In the genomic region with DNA sequence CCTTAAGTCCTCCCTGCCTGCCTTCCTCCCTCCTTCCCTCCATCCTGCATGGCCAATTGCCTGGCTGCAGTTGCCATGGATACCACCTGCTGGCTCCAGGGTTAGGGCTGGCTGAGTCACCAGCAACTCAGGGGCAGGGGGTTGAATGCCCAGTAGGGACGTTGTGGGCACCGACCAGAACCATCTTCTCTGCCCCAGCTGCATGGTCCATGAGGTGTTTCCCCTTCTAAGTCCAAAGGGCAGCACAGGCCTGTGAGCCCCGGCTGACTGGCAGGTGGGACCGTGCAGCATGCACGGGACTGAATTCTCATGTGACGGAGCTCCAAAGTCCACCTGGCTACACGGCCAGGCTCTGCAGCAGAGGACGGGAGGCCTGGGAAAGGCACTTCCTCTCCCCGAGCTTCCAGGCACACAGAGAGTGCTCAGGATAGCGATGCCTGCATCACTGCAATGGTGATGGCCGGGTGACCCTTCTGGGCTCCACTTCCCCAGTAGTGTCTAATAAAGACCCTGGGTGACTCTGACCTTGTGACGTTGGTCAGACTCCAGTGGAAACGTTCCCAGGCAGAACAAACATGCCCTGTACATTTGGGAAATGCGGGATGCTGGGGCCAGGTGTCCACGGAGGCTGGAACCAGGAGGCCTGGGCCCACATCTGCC, we compare ENCODE assay signal across 1 cellular context.
TF ChIP-seq lines count a peak whose summit lies in the region.

No MANE protein-coding gene starts in this region.

TF ChIP-seq in HepG2, 621 proteins besides CTCF, POLR2A, EP300 and RAD21 (continued from another document and continues in another):
- TF ChIP-seq, protein P1, sequence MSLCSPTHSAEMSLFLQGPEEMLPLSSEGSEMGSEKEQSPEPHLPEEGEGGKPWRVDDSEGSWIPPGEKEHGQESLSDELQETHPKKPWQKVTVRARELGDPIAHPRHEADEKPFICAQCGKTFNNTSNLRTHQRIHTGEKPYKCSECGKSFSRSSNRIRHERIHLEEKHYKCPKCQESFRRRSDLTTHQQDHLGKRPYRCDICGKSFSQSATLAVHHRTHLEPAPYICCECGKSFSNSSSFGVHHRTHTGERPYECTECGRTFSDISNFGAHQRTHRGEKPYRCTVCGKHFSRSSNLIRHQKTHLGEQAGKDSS (CRISPR knock-in tag; IDR thresholded peaks at IDR 0.05; ENCODE audit: borderline replicate concordance, low read depth): peak; percentile 92
- TF ChIP-seq ZNF75D (CRISPR knock-in tag; IDR thresholded peaks at IDR 0.05; ENCODE audit: borderline replicate concordance): no peak
- TF ChIP-seq DR1 (CRISPR knock-in tag; IDR thresholded peaks at IDR 0.05): peak; percentile 68; the same call in 1 of the 2 replicates
- TF ChIP-seq CBX2 (IDR thresholded peaks at IDR 0.05; ENCODE audit: low read depth, low read length): no peak
- no peak for TF ChIP-seq CBX2 (CRISPR knock-in tag; IDR thresholded peaks at IDR 0.05; ENCODE audit: low read depth)
- TF ChIP-seq ZNF773 (CRISPR knock-in tag; IDR thresholded peaks at IDR 0.05; ENCODE audit: borderline replicate concordance): peak; percentile 89
- TF ChIP-seq ZNF619 (CRISPR knock-in tag; IDR thresholded peaks at IDR 0.05): 0 out of 2 replicates have a peak, but pooled peaks have one; percentile 54
- TF ChIP-seq, protein P2, sequence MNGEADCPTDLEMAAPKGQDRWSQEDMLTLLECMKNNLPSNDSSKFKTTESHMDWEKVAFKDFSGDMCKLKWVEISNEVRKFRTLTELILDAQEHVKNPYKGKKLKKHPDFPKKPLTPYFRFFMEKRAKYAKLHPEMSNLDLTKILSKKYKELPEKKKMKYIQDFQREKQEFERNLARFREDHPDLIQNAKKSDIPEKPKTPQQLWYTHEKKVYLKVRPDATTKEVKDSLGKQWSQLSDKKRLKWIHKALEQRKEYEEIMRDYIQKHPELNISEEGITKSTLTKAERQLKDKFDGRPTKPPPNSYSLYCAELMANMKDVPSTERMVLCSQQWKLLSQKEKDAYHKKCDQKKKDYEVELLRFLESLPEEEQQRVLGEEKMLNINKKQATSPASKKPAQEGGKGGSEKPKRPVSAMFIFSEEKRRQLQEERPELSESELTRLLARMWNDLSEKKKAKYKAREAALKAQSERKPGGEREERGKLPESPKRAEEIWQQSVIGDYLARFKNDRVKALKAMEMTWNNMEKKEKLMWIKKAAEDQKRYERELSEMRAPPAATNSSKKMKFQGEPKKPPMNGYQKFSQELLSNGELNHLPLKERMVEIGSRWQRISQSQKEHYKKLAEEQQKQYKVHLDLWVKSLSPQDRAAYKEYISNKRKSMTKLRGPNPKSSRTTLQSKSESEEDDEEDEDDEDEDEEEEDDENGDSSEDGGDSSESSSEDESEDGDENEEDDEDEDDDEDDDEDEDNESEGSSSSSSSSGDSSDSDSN (CRISPR knock-in tag; IDR thresholded peaks at IDR 0.05): peak; percentile 92
- peak; percentile 97 for TF ChIP-seq ZNF564 (CRISPR knock-in tag; IDR thresholded peaks at IDR 0.05)
- 0 out of 2 replicates have a peak, but pooled peaks have one; percentile 48 for TF ChIP-seq AKAP8 (CRISPR knock-in tag; IDR thresholded peaks at IDR 0.05)
- TF ChIP-seq PATZ1 (CRISPR knock-in tag; IDR thresholded peaks at IDR 0.05): peak; percentile 83
- no peak for TF ChIP-seq AGO1 (IDR thresholded peaks at IDR 0.05; ENCODE audit: low read depth, low read length, poor library complexity, severe bottlenecking)
- TF ChIP-seq NAIF1 (CRISPR knock-in tag; IDR thresholded peaks at IDR 0.05; ENCODE audit: borderline replicate concordance): peak; percentile 51; the same call in 1 of the 2 replicates
- no peak for TF ChIP-seq ZNF749 (CRISPR knock-in tag; IDR thresholded peaks at IDR 0.05; ENCODE audit: borderline replicate concordance)
- TF ChIP-seq, protein P3, sequence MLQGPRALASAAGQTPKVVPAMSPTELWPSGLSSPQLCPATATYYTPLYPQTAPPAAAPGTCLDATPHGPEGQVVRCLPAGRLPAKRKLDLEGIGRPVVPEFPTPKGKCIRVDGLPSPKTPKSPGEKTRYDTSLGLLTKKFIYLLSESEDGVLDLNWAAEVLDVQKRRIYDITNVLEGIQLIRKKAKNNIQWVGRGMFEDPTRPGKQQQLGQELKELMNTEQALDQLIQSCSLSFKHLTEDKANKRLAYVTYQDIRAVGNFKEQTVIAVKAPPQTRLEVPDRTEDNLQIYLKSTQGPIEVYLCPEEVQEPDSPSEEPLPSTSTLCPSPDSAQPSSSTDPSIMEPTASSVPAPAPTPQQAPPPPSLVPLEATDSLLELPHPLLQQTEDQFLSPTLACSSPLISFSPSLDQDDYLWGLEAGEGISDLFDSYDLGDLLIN (CRISPR knock-in tag; IDR thresholded peaks at IDR 0.05; ENCODE audit: borderline replicate concordance): peak; percentile 70; the same call in 1 of the 2 replicates
- peak; percentile 27; the same call in 1 of the 2 replicates for TF ChIP-seq NR2F2 (IDR thresholded peaks at IDR 0.05; ENCODE audit: borderline replicate concordance, low read depth)
- 0 out of 2 replicates have a peak, but pooled peaks have one; percentile 49 for TF ChIP-seq CC2D1A (CRISPR knock-in tag; IDR thresholded peaks at IDR 0.05)
- TF ChIP-seq, protein P4, sequence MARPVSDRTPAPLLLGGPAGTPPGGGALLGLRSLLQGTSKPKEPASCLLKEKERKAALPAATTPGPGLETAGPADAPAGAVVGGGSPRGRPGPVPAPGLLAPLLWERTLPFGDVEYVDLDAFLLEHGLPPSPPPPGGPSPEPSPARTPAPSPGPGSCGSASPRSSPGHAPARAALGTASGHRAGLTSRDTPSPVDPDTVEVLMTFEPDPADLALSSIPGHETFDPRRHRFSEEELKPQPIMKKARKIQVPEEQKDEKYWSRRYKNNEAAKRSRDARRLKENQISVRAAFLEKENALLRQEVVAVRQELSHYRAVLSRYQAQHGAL (CRISPR knock-in tag; IDR thresholded peaks at IDR 0.05; ENCODE audit: not compliant biosample characterization): peak; percentile 56
- no peak for TF ChIP-seq MBD4 (IDR thresholded peaks at IDR 0.05; ENCODE audit: borderline replicate concordance, low read length)
- no peak for TF ChIP-seq ZNF282 (IDR thresholded peaks at IDR 0.05; ENCODE audit: partially characterized antibody)
- peak; percentile 96 for TF ChIP-seq SMYD3 (CRISPR knock-in tag; IDR thresholded peaks at IDR 0.05)
- TF ChIP-seq ZNF337 (CRISPR knock-in tag; IDR thresholded peaks at IDR 0.05; ENCODE audit: borderline replicate concordance, low read depth): no peak
- TF ChIP-seq NFE2 (CRISPR knock-in tag; IDR thresholded peaks at IDR 0.05): no peak
- TF ChIP-seq ZNF816 (CRISPR knock-in tag; IDR thresholded peaks at IDR 0.05; ENCODE audit: borderline replicate concordance): no peak; the same call in 1 of the 2 replicates
- TF ChIP-seq SP2 (CRISPR knock-in tag; IDR thresholded peaks at IDR 0.05): peak; percentile 39
- TF ChIP-seq MYNN (CRISPR knock-in tag; IDR thresholded peaks at IDR 0.05; ENCODE audit: low read depth): no peak
- peak; percentile 96; the same call in 1 of the 2 replicates for TF ChIP-seq ZFP37 (CRISPR knock-in tag; IDR thresholded peaks at IDR 0.05; ENCODE audit: borderline replicate concordance)
- TF ChIP-seq ZNF256 (CRISPR knock-in tag; conservative IDR thresholded peaks at IDR 0.05): peak; percentile 93
- peak; percentile 90 for TF ChIP-seq EED (CRISPR knock-in tag; IDR thresholded peaks at IDR 0.05)
- TF ChIP-seq ZNF546 (CRISPR knock-in tag; conservative IDR thresholded peaks at IDR 0.05): peak; percentile 81; the same call in 1 of the 2 replicates
- peak; percentile 86 for TF ChIP-seq ZSCAN25 (CRISPR knock-in tag; IDR thresholded peaks at IDR 0.05)
- TF ChIP-seq GMEB1 (CRISPR knock-in tag; IDR thresholded peaks at IDR 0.05; ENCODE audit: borderline replicate concordance): peak; percentile 60; the same call in 1 of the 2 replicates
- no peak for TF ChIP-seq EZH2 (conservative IDR thresholded peaks at IDR 0.05; ENCODE audit: low read depth, low read length)
- no peak for TF ChIP-seq KDM5A (IDR thresholded peaks at IDR 0.05; ENCODE audit: borderline replicate concordance, low read length)
- no peak for TF ChIP-seq SUZ12 (IDR thresholded peaks at IDR 0.05; ENCODE audit: low read depth, low read length)
- peak; percentile 96 for TF ChIP-seq ZNF264 (CRISPR knock-in tag; IDR thresholded peaks at IDR 0.05)
- peak; percentile 84 for TF ChIP-seq TSC22D2 (CRISPR knock-in tag; IDR thresholded peaks at IDR 0.05; ENCODE audit: borderline replicate concordance)
- no peak; the same call in 1 of the 2 replicates for TF ChIP-seq JUN (CRISPR knock-in tag; IDR thresholded peaks at IDR 0.05)
- peak; percentile 67; the same call in 1 of the 2 replicates for TF ChIP-seq ZFP36L1 (CRISPR knock-in tag; IDR thresholded peaks at IDR 0.05)
- TF ChIP-seq ZNF343 (CRISPR knock-in tag; IDR thresholded peaks at IDR 0.05): peak; percentile 99
- TF ChIP-seq TGIF2 (CRISPR knock-in tag; IDR thresholded peaks at IDR 0.05): peak; percentile 98
- no peak for TF ChIP-seq ZNF790 (CRISPR knock-in tag; IDR thresholded peaks at IDR 0.05; ENCODE audit: borderline replicate concordance)
- 0 out of 2 replicates have a peak, but pooled peaks have one; percentile 82 for TF ChIP-seq ZNF589 (CRISPR knock-in tag; conservative IDR thresholded peaks at IDR 0.05)
- no peak for TF ChIP-seq ZSCAN12 (CRISPR knock-in tag; IDR thresholded peaks at IDR 0.05)
- TF ChIP-seq BATF2 (CRISPR knock-in tag; IDR thresholded peaks at IDR 0.05): peak; percentile 65; the same call in 1 of the 2 replicates
- TF ChIP-seq ZSCAN5A (CRISPR knock-in tag; IDR thresholded peaks at IDR 0.05; ENCODE audit: borderline replicate concordance): peak; percentile 84; the same call in 1 of the 2 replicates
- no peak for TF ChIP-seq SNRNP70 (IDR thresholded peaks at IDR 0.05; ENCODE audit: low read depth, low read length)
- TF ChIP-seq RNF2 (conservative IDR thresholded peaks at IDR 0.05; ENCODE audit: low read depth): peak; percentile 89
- TF ChIP-seq HES4 (CRISPR knock-in tag; IDR thresholded peaks at IDR 0.05; ENCODE audit: borderline replicate concordance): peak; percentile 91
- TF ChIP-seq NRL (CRISPR knock-in tag; IDR thresholded peaks at IDR 0.05; ENCODE audit: borderline replicate concordance): no peak
- TF ChIP-seq ZNF598 (CRISPR knock-in tag; IDR thresholded peaks at IDR 0.05; ENCODE audit: borderline replicate concordance): peak; percentile 92; the same call in 1 of the 2 replicates
- no peak for TF ChIP-seq MAZ (IDR thresholded peaks at IDR 0.05; ENCODE audit: borderline replicate concordance, low read depth, low read length)
- peak; percentile 90 for TF ChIP-seq MAZ (CRISPR knock-in tag; IDR thresholded peaks at IDR 0.05; ENCODE audit: low read depth)
- TF ChIP-seq, protein P5, sequence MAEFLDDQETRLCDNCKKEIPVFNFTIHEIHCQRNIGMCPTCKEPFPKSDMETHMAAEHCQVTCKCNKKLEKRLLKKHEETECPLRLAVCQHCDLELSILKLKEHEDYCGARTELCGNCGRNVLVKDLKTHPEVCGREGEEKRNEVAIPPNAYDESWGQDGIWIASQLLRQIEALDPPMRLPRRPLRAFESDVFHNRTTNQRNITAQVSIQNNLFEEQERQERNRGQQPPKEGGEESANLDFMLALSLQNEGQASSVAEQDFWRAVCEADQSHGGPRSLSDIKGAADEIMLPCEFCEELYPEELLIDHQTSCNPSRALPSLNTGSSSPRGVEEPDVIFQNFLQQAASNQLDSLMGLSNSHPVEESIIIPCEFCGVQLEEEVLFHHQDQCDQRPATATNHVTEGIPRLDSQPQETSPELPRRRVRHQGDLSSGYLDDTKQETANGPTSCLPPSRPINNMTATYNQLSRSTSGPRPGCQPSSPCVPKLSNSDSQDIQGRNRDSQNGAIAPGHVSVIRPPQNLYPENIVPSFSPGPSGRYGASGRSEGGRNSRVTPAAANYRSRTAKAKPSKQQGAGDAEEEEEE (CRISPR knock-in tag; IDR thresholded peaks at IDR 0.05; ENCODE audit: borderline replicate concordance): no peak
